12 cellular contexts compared by ENCODE assay signal in genomic region chr2:237431372-237431771, GRCh38. TPM values are rescaled to one million over a fixed set of nuclear protein-coding genes. Genes with fewer than 3 reads are reported as not detected.
A peak's percentile ranks its signal among the peaks of the same experiment; 100 is the strongest.
DNase-seq lines count a peak whose midpoint lies in the region; ATAC-seq and TF ChIP-seq lines count a peak whose summit lies in the region.
"Had no signal": no experiment of that assay in that cellular context is flagged by ENCODE, and none has a peak within 500 bp of the region (broad histone marks: within the 10 kb centered on the region; RNA-seq: fewer than 3 reads in every experiment).

No MANE protein-coding gene starts in this region.

- 94% methylated on average over 1 of the region's 1 CpG for WGBS in mammary epithelial cell (ENCODE audit: low coverage, missing lambda C conversion rate)

- peak overlapping the region; percentile 44 for H3K27ac Mint-ChIP-seq in activated CD4-positive, alpha-beta T cell treated with anti-CD3 and anti-CD28 coated beads, Interleukin-2, amount 10 ng/mL, durations not matched to agents 7 days and 5 days
- H3K27ac Mint-ChIP-seq in natural killer cell treated with Interleukin-12 subunit alpha and Interleukin-12 subunit beta and Interleukin-15 and Interleukin-18, amount 100 ng/mL, for 72 hours, result no peak overlapping the region
- H3K27ac Mint-ChIP-seq: dendritic cell treated with granulocyte-macrophage colony-stimulating factor and Interleukin-4, amounts not matched to agents 40 ng/mL and 50 ng/mL, for 4 days had no signal

- no peak for ATAC-seq in natural killer cell treated with Interleukin-12 subunit alpha and Interleukin-12 subunit beta and Interleukin-15 and Interleukin-18, amount 100 ng/mL, for 72 hours
- ATAC-seq in GM21528 (IDR thresholded peaks at IDR 0.05; ENCODE audit: low FRiP score, unreplicated experiment), result no peak
- no peak for ATAC-seq in HG03025 (IDR thresholded peaks at IDR 0.05; ENCODE audit: low FRiP score, unreplicated experiment)
- ATAC-seq: psoas muscle had no signal

- POLR2A ChIA-PET in activated CD4-positive, alpha-beta T cell treated with anti-CD3 and anti-CD28 coated beads, Interleukin-2, amount 10 ng/mL, durations not matched to agents 7 days and 5 days (lab: Charles Lee), result no interaction called here

- DNase-seq in activated CD4-positive, alpha-beta T cell treated with anti-CD3 and anti-CD28 coated beads, Interleukin-2, amount 10 ng/mL, durations not matched to agents 7 days and 5 days, result no peak
- DNase-seq in activated CD4-positive, alpha-beta T cell treated with anti-CD3 and anti-CD28 coated beads, Interleukin-2, amount 50 U/mL, for 1 hour, result no peak
- DNase-seq in M059J (ENCODE audit: low read depth) (peak; percentile 94), mammary epithelial cell (peak; percentile 86), posterior vena cava (ENCODE audit: low spot score) (no peak)
- no peak for DNase-seq in natural killer cell treated with Interleukin-12 subunit alpha and Interleukin-12 subunit beta and Interleukin-15 and Interleukin-18, amount 100 ng/mL, for 72 hours (ENCODE audit: low spot score)
- DNase-seq: NCI-H146, psoas muscle had no signal

- no peak for TF ChIP-seq CTCF in mammary epithelial cell (conservative IDR thresholded peaks at IDR 0.05 in 1 of 2, IDR thresholded peaks at IDR 0.05 in 1 of 2; ENCODE audit: extremely low read depth in 1 of 2, insufficient read depth in 1 of 2, low read depth in 1 of 2, low read length in 2 of 2)

- H3K36me3 ChIP-seq in mammary epithelial cell (ENCODE audit: insufficient read depth, low read length), result no peaks in the 10 kb centered on the region

- no peaks in the 10 kb centered on the region for H3K27me3 ChIP-seq in mammary epithelial cell (ENCODE audit: insufficient read depth, low read length)

- peaks cover 9% of the 10 kb centered on the region for H3K36me3 Mint-ChIP-seq in activated CD4-positive, alpha-beta T cell treated with anti-CD3 and anti-CD28 coated beads, Interleukin-2, amount 10 ng/mL, durations not matched to agents 7 days and 5 days (ENCODE audit: low read depth)
- no peaks in the 10 kb centered on the region for H3K36me3 Mint-ChIP-seq in natural killer cell treated with Interleukin-12 subunit alpha and Interleukin-12 subunit beta and Interleukin-15 and Interleukin-18, amount 100 ng/mL, for 72 hours

- peaks cover 54% of the 10 kb centered on the region for H3K4me1 ChIP-seq in mammary epithelial cell (ENCODE audit: insufficient read depth, low read length)
- H3K4me1 ChIP-seq: psoas muscle had no signal

- peaks cover 97% of the 10 kb centered on the region for H3K4me1 Mint-ChIP-seq in activated CD4-positive, alpha-beta T cell treated with anti-CD3 and anti-CD28 coated beads, Interleukin-2, amount 10 ng/mL, durations not matched to agents 7 days and 5 days
- H3K4me1 Mint-ChIP-seq in natural killer cell treated with Interleukin-12 subunit alpha and Interleukin-12 subunit beta and Interleukin-15 and Interleukin-18, amount 100 ng/mL, for 72 hours (ENCODE audit: low read depth in 2 of 2), result peaks cover 42 to 52% of the 10 kb centered on the region in 2 donors

- BruUV-seq in mammary epithelial cell (replicated peaks; lab: Mats Ljungman, UMichigan), result no TSS peak

- no peak overlapping the region for H3K4me3 Mint-ChIP-seq in activated CD4-positive, alpha-beta T cell treated with anti-CD3 and anti-CD28 coated beads, Interleukin-2, amount 10 ng/mL, durations not matched to agents 7 days and 5 days
- H3K4me3 Mint-ChIP-seq in natural killer cell treated with Interleukin-12 subunit alpha and Interleukin-12 subunit beta and Interleukin-15 and Interleukin-18, amount 100 ng/mL, for 72 hours, result peak overlapping the region; percentile 4
- H3K4me3 Mint-ChIP-seq: dendritic cell treated with granulocyte-macrophage colony-stimulating factor and Interleukin-4, amounts not matched to agents 40 ng/mL and 50 ng/mL, for 4 days had no signal

- dilution Hi-C loops in mammary epithelial cell (cut with HindIII; ENCODE audit: low sequenced_read_pairs), result no loop called here

- H3K79me2 ChIP-seq in mammary epithelial cell (ENCODE audit: insufficient read depth, low read length), result no peaks in the 10 kb centered on the region

- CTCF ChIA-PET in activated CD4-positive, alpha-beta T cell treated with anti-CD3 and anti-CD28 coated beads, Interleukin-2, amount 10 ng/mL, durations not matched to agents 7 days and 5 days (lab: Charles Lee), result interaction anchor here (0.6 to 3.8 kb wide), 3 partner anchors 11 to 330 kb away, joined by 3 to 20 read pairs (median 4); no protein-coding TSS in a partner anchor
- CTCF ChIA-PET in mammary epithelial cell (lab: Charles Lee; ENCODE audit: low non-redundant PET), result no interaction called here

- H3K9me3 ChIP-seq in mammary epithelial cell (replicated peaks; ENCODE audit: insufficient read depth, low read length), result no peaks in the 10 kb centered on the region
- H3K9me3 ChIP-seq: psoas muscle had no signal

- H3K9ac ChIP-seq in mammary epithelial cell (ENCODE audit: insufficient read depth, low read length), result no peak overlapping the region

- no peaks in the 10 kb centered on the region for H4K20me1 ChIP-seq in mammary epithelial cell (ENCODE audit: insufficient read depth, low read length)

- intact Hi-C loops in mammary epithelial cell (cut with micrococcal nuclease) (no loop called here), posterior vena cava (cut with DNase I) (no loop called here)

- in situ Hi-C loops in mammary epithelial cell (cut with MboI; ENCODE audit: low sequenced_read_pairs in 2 of 2), result no loop called here

- H3K27ac ChIP-seq in mammary epithelial cell (ENCODE audit: insufficient read depth, low read depth, low read length), result peak overlapping the region; percentile 62
- H3K27ac ChIP-seq: psoas muscle had no signal

- no peaks in the 10 kb centered on the region for H3K27me3 Mint-ChIP-seq in activated CD4-positive, alpha-beta T cell treated with anti-CD3 and anti-CD28 coated beads, Interleukin-2, amount 10 ng/mL, durations not matched to agents 7 days and 5 days
- peaks cover 10 to 12% of the 10 kb centered on the region in 2 donors for H3K27me3 Mint-ChIP-seq in natural killer cell treated with Interleukin-12 subunit alpha and Interleukin-12 subunit beta and Interleukin-15 and Interleukin-18, amount 100 ng/mL, for 72 hours

- no peak overlapping the region for H3K4me2 ChIP-seq in mammary epithelial cell (ENCODE audit: insufficient read depth, low read depth, low read length)

- no peak overlapping the region for H2AFZ ChIP-seq in mammary epithelial cell (ENCODE audit: low read depth, low read length)

- no peak overlapping the region for H3K4me3 ChIP-seq in mammary epithelial cell (replicated peaks in 1 of 3; ENCODE audit: insufficient read depth in 1 of 3, low read depth in 2 of 3, low read length in 3 of 3)
- H3K4me3 ChIP-seq: psoas muscle had no signal

- no peaks in the 10 kb centered on the region for H3K9me3 Mint-ChIP-seq in activated CD4-positive, alpha-beta T cell treated with anti-CD3 and anti-CD28 coated beads, Interleukin-2, amount 10 ng/mL, durations not matched to agents 7 days and 5 days
- no peaks in the 10 kb centered on the region for H3K9me3 Mint-ChIP-seq in natural killer cell treated with Interleukin-12 subunit alpha and Interleukin-12 subunit beta and Interleukin-15 and Interleukin-18, amount 100 ng/mL, for 72 hours
- H3K9me3 Mint-ChIP-seq: dendritic cell treated with granulocyte-macrophage colony-stimulating factor and Interleukin-4, amounts not matched to agents 40 ng/mL and 50 ng/mL, for 4 days had no signal

RNA-seq across cellular contexts. Expression of gene COL6A3, which starts 17.4 kb away (rescaled TPM):
- total RNA-seq in activated CD4-positive, alpha-beta T cell treated with anti-CD3 and anti-CD28 coated beads, Interleukin-2, amount 10 ng/mL, durations not matched to agents 7 days and 5 days, result under 1 TPM; 0.87 to 0.92 TPM
- total RNA-seq in M059J (2014; rRNA removed; shearing (Covaris generic)), result 2.1 and 3.5 TPM in 2 replicates
- total RNA-seq in mammary epithelial cell (1 to 10 TPM in 1 of 2 donors, under 1 TPM in 1; 0.14 to 7.2 TPM), posterior vena cava (100 to 1,000 TPM; 485 to 835 TPM)
- 0.16 TPM for polyA plus RNA-seq in mammary epithelial cell
- 0.57 TPM for polyA minus RNA-seq in mammary epithelial cell
- total RNA-seq in natural killer cell treated with Interleukin-12 subunit alpha and Interleukin-12 subunit beta and Interleukin-15 and Interleukin-18, amount 100 ng/mL, for 72 hours, result under 1 TPM in 1 of 2 donors, not detected in 1; 0.11 TPM

RNA-seq across cellular contexts. Expression of gene MLPH, which starts 55.7 kb away (rescaled TPM):
- not detected for total RNA-seq in activated CD4-positive, alpha-beta T cell treated with anti-CD3 and anti-CD28 coated beads, Interleukin-2, amount 10 ng/mL, durations not matched to agents 7 days and 5 days
- total RNA-seq in M059J (2014; rRNA removed; shearing (Covaris generic)), result 50.7 and 68.8 TPM in 2 replicates
- total RNA-seq in mammary epithelial cell (1 to 10 TPM; 2.8 to 7.2 TPM), posterior vena cava (1 to 10 TPM; 6.0 to 6.4 TPM)
- 16.1 TPM for polyA plus RNA-seq in mammary epithelial cell
- polyA minus RNA-seq in mammary epithelial cell, result 24.1 TPM
- total RNA-seq in natural killer cell treated with Interleukin-12 subunit alpha and Interleukin-12 subunit beta and Interleukin-15 and Interleukin-18, amount 100 ng/mL, for 72 hours, result not detected
- total RNA-seq: T-helper 2 cell treated with Interferon-gamma antibody and Interleukin-4, amounts not matched to agents 100 ng/mL and 5 ng/mL, for 36 hours had no signal

Comparison
In these comparisons a context has a peak if more than half of its experiments do, and no peak if none do; other contexts are left out.
1. DNase-seq: peak in M059J (single experiment) and mammary epithelial cell (single experiment); none in activated CD4-positive, alpha-beta T cell treated with anti-CD3 and anti-CD28 coated beads, Interleukin-2, amount 10 ng/mL, durations not matched to agents 7 days and 5 days (single experiment), activated CD4-positive, alpha-beta T cell treated with anti-CD3 and anti-CD28 coated beads, Interleukin-2, amount 50 U/mL, for 1 hour (single experiment), natural killer cell treated with Interleukin-12 subunit alpha and Interleukin-12 subunit beta and Interleukin-15 and Interleukin-18, amount 100 ng/mL, for 72 hours (single experiment) and posterior vena cava (single experiment).
2. RNA of gene COL6A3, which starts 17.4 kb away (total RNA-seq): 485 to 835 TPM in posterior vena cava; 0.14 to 7.2 TPM in mammary epithelial cell, 2.1 to 3.5 TPM in M059J, 0.87 to 0.92 TPM in activated CD4-positive, alpha-beta T cell treated with anti-CD3 and anti-CD28 coated beads, Interleukin-2, amount 10 ng/mL, durations not matched to agents 7 days and 5 days and 0.11 TPM in natural killer cell treated with Interleukin-12 subunit alpha and Interleukin-12 subunit beta and Interleukin-15 and Interleukin-18, amount 100 ng/mL, for 72 hours; every median in the first group is over 10 times any median in the second.